ENCODE assay signal across 8 cellular contexts in the genomic region with DNA sequence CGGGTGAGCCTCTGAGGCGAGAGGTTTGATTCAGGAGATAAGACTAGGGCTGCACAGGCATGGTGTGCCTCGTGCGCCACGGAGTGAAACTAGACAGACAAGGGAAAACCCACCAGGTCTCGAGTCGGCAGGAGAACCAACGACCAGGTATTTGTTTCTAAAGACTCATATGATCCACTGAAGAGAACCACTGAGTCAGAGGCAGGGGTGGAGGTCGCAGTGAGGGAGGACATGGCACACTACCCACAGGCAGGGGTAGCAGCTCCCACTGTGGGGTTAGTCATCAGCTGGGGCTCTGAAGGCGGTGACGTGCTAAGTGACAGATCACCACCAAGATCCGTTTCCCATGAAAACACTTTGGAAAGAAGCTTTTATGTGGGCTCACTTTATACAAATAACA. TPM values are rescaled to one million over a fixed set of nuclear protein-coding genes. Genes with fewer than 3 reads are reported as not detected.
DNase-seq lines count a peak whose midpoint lies in the region; ATAC-seq and TF ChIP-seq lines count a peak whose summit lies in the region.

No MANE protein-coding gene starts in this region.

- DNase-seq in cardiac muscle cell (ENCODE audit: low read depth in 1 of 2, low spot score in 1 of 2) (peak in 1 of 2 donors; percentile 38), heart left ventricle (no peak), putamen (ENCODE audit: low spot score) (no peak), uterus (no peak), NCI-H2196 (lab: John Stamatoyannopoulos, UW; ENCODE audit: unreplicated experiment) (no peak)

- intact Hi-C loops in heart left ventricle (cut with DNase I) = loop anchor here in 2 of 10 donors (5.0 to 10.0 kb wide), 2 partner anchors 36 to 81 kb away; no protein-coding TSS in a partner anchor
- intact Hi-C loops in uterus (cut with DNase I; ENCODE audit: low total_unique reads) = no loop called here

- peaks cover 90% of the 10 kb centered on the region for H3K4me1 Mint-ChIP-seq in activated naive CD4-positive, alpha-beta T cell treated with anti-CD3 and anti-CD28 coated beads, Interleukin-2, amount 50 U/mL, for 24 hours

- H3K36me3 ChIP-seq in cardiac muscle cell (no peaks in the 10 kb centered on the region), heart left ventricle (no peaks in the 10 kb centered on the region), neutrophil (no peaks in the 10 kb centered on the region), uterus (no peaks in the 10 kb centered on the region)

- TF ChIP-seq POLR2A in heart left ventricle (IDR thresholded peaks at IDR 0.05) (no peak), uterus (IDR thresholded peaks at IDR 0.05) (no peak)

- no peak for ATAC-seq in heart left ventricle
- ATAC-seq in GM18868 (IDR thresholded peaks at IDR 0.05; ENCODE audit: unreplicated experiment) = no peak

- 66 to 74% (median 67%) methylated on average over 12 of the region's 12 CpGs for WGBS in heart left ventricle, 4 donors

- peak overlapping the region; percentile 99 for H3K27ac Mint-ChIP-seq in activated naive CD4-positive, alpha-beta T cell treated with anti-CD3 and anti-CD28 coated beads, Interleukin-2, amount 50 U/mL, for 24 hours

- peaks cover 28% of the 10 kb centered on the region for H3K36me3 Mint-ChIP-seq in activated naive CD4-positive, alpha-beta T cell treated with anti-CD3 and anti-CD28 coated beads, Interleukin-2, amount 50 U/mL, for 24 hours

- H3K4me1 ChIP-seq in cardiac muscle cell (ENCODE audit: low read depth) = peaks cover 63% of the 10 kb centered on the region
- peaks cover 8 to 96% (median 66%) of the 10 kb centered on the region in 12 donors for H3K4me1 ChIP-seq in heart left ventricle
- peaks cover 93 to 97% of the 10 kb centered on the region in 2 experiments for H3K4me1 ChIP-seq in neutrophil (ENCODE audit: control insufficient read depth in 1 of 2, insufficient read depth in 1 of 2, low read depth in 1 of 2, low read length in 1 of 2)
- H3K4me1 ChIP-seq in uterus = peaks cover 0 to 7% of the 10 kb centered on the region in 2 donors

- no peaks in the 10 kb centered on the region for H3K27me3 Mint-ChIP-seq in activated naive CD4-positive, alpha-beta T cell treated with anti-CD3 and anti-CD28 coated beads, Interleukin-2, amount 50 U/mL, for 24 hours

- TF ChIP-seq CTCF in cardiac muscle cell (IDR thresholded peaks at IDR 0.05; ENCODE audit: low read depth, low read length) (no peak), heart left ventricle (IDR thresholded peaks at IDR 0.05) (no peak), neutrophil (IDR thresholded peaks at IDR 0.05) (no peak), uterus (IDR thresholded peaks at IDR 0.05) (no peak)

- H3K4me3 ChIP-seq in cardiac muscle cell (no peak overlapping the region), heart left ventricle (no peak overlapping the region), neutrophil (ENCODE audit: low read depth in 1 of 2, low read length in 1 of 2) (no peak overlapping the region), uterus (no peak overlapping the region)

- H3K27me3 ChIP-seq in cardiac muscle cell (no peaks in the 10 kb centered on the region), heart left ventricle (no peaks in the 10 kb centered on the region), neutrophil (no peaks in the 10 kb centered on the region), uterus (no peaks in the 10 kb centered on the region)

- no peaks in the 10 kb centered on the region for H3K9me3 ChIP-seq in cardiac muscle cell (ENCODE audit: low read depth)
- no peaks in the 10 kb centered on the region for H3K9me3 ChIP-seq in heart left ventricle
- H3K9me3 ChIP-seq in neutrophil = no peaks in the 10 kb centered on the region
- no peaks in the 10 kb centered on the region for H3K9me3 ChIP-seq in uterus

- no peaks in the 10 kb centered on the region for H3K9me3 Mint-ChIP-seq in activated naive CD4-positive, alpha-beta T cell treated with anti-CD3 and anti-CD28 coated beads, Interleukin-2, amount 50 U/mL, for 24 hours

- H3K4me3 Mint-ChIP-seq in activated naive CD4-positive, alpha-beta T cell treated with anti-CD3 and anti-CD28 coated beads, Interleukin-2, amount 50 U/mL, for 24 hours = peak overlapping the region; percentile 89

- H3K27ac ChIP-seq in cardiac muscle cell (peak overlapping the region; percentile 56), heart left ventricle (peak overlapping the region in 2 of 12 donors; percentile 7 to 25), neutrophil (peak overlapping the region; percentile 92), uterus (peak overlapping the region in 1 of 2 donors; percentile 9)

RNA-seq across cellular contexts. Expression of gene CHSY1, which starts 45.7 kb away (rescaled TPM):
- 28.0 and 30.3 TPM in 2 replicates for total RNA-seq in cardiac muscle cell
- 33.4 and 36.0 TPM in 2 replicates for polyA plus RNA-seq in cardiac muscle cell
- 10 to 100 TPM in 7 of 9 donors, 1 to 10 TPM in 2; 8.7 to 41.3 (median 11.1) TPM for total RNA-seq in heart left ventricle
- 1 to 10 TPM; 5.6 to 8.7 TPM for polyA plus RNA-seq in heart left ventricle
- total RNA-seq in uterus = 10 to 100 TPM; 25.6 to 62.8 (median 46.0) TPM
